8 cellular contexts compared by ENCODE assay signal in the genomic region with DNA sequence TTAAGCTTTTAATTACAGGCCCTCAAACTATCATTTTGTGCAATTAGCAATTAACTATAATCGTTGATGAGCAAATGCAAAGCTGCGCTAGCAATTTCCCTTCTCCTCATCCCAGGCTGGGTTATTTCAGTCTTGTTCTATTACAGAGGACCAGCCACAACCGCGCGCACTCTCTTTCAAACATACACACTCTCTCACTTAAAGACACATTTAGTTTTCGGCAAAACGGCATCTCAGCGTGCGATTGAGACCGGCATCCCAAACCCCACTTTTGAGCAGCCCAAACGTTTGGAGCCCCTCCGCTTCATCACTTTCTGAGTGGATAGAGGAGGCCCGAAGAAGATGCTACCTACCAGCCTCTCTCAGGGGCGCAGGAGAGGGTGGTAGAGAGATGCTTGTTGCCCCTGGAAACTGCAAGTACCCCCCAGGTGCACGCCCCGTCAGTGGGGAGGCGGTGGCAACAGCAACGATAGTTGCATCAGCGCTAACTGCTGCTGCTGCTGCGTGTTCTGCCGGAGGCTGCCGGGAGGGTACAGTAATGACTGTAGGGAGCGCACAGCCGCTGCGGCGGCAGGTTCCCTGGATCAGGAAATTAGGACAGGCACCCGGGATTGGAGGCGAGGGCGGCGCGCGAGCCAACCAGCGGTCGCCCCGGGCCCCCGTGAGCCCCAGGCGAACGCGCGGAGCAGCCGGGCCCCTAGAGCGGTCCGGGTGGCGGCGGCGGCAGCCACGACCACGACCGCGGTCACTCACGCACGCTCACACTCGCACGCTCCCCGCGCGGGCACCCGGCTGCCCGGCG. TPM values are rescaled to one million over a fixed set of nuclear protein-coding genes. Genes with fewer than 3 reads are reported as not detected.
DNase-seq lines count a peak whose midpoint lies in the region; ATAC-seq, FAIRE-seq and TF ChIP-seq lines count a peak whose summit lies in the region.

No MANE protein-coding gene starts in this region.

- TF ChIP-seq CTCF in GM12864 (IDR thresholded peaks at IDR 0.05; ENCODE audit: low read depth, low read length, missing control alignments), result no peak
- TF ChIP-seq CTCF in bronchial epithelial cell (IDR thresholded peaks at IDR 0.05; ENCODE audit: insufficient read depth, low read length, severe bottlenecking), result no peak

- H3K4me3 ChIP-seq in GM12864 (ENCODE audit: low read depth, low read length) (peak overlapping the region; percentile 78), bronchial epithelial cell (ENCODE audit: low read depth, low read length) (peak overlapping the region; percentile 80), skin epidermis (peak overlapping the region; percentile 44 to 62 (median 58))

- H3K4me1 Mint-ChIP-seq in T-helper 2 cell treated with Interferon-gamma antibody and Interleukin-4, amounts not matched to agents 5 μg/mL and 100 μg/mL, for 36 hours (ENCODE audit: low read depth), result peaks cover 19% of the 10 kb centered on the region

- peak overlapping the region; percentile 84 for H3K27ac Mint-ChIP-seq in T-helper 2 cell treated with Interferon-gamma antibody and Interleukin-4, amounts not matched to agents 5 μg/mL and 100 μg/mL, for 36 hours

- H3K4me3 Mint-ChIP-seq in T-helper 2 cell treated with Interferon-gamma antibody and Interleukin-4, amounts not matched to agents 5 μg/mL and 100 μg/mL, for 36 hours, result peak overlapping the region; percentile 90

- peaks cover 6% of the 10 kb centered on the region for H3K36me3 Mint-ChIP-seq in T-helper 2 cell treated with Interferon-gamma antibody and Interleukin-4, amounts not matched to agents 5 μg/mL and 100 μg/mL, for 36 hours (ENCODE audit: low read depth)

- H3K27me3 ChIP-seq in bronchial epithelial cell (ENCODE audit: control insufficient read depth, insufficient read depth, low read length), result no peaks in the 10 kb centered on the region

- ATAC-seq in HG02852 (IDR thresholded peaks at IDR 0.05; ENCODE audit: unreplicated experiment), result peak; percentile 43

- H3K9me3 Mint-ChIP-seq in T-helper 2 cell treated with Interferon-gamma antibody and Interleukin-4, amounts not matched to agents 5 μg/mL and 100 μg/mL, for 36 hours, result no peaks in the 10 kb centered on the region

- H3K27me3 Mint-ChIP-seq in T-helper 2 cell treated with Interferon-gamma antibody and Interleukin-4, amounts not matched to agents 5 μg/mL and 100 μg/mL, for 36 hours (ENCODE audit: low read depth), result peaks cover 23% of the 10 kb centered on the region

- no peak for DNase-seq in GM12864 (ENCODE audit: low read depth)
- DNase-seq in NCI-H1694 treated with DMSO at 0.1 percent for 48 hours (lab: John Stamatoyannopoulos, UW), result peak; percentile 87
- peak; percentile 55 for DNase-seq in T-helper 2 cell treated with Interferon-gamma antibody and Interleukin-4, amounts not matched to agents 5 μg/mL and 100 μg/mL, for 36 hours (ENCODE audit: low spot score)
- DNase-seq in bronchial epithelial cell (ENCODE audit: low read depth), result peak; percentile 80
- peak; percentile 78 for DNase-seq in iris pigment epithelial cell (ENCODE audit: low read depth)
- no peak for DNase-seq in LoVo (ENCODE audit: low spot score)

- peak overlapping the region in 8 of 21 experiments; percentile 7 to 72 (median 59) for H3K27ac ChIP-seq in skin epidermis

- no peak for FAIRE-seq in bronchial epithelial cell (lab: Jason Lieb, UNC)

- no peaks in the 10 kb centered on the region for H3K36me3 ChIP-seq in bronchial epithelial cell (ENCODE audit: control insufficient read depth, insufficient read depth, low read length)

RNA-seq across cellular contexts. Expression of a gene that starts 0.5 kb away (rescaled TPM):
- total RNA-seq in bronchial epithelial cell, result 26.9 and 48.5 TPM in 2 replicates

Comparison
In these comparisons a context has a peak if more than half of its experiments do, and no peak if none do; other contexts are left out.
1. DNase-seq: peak in NCI-H1694 treated with DMSO at 0.1 percent for 48 hours (single experiment), T-helper 2 cell treated with Interferon-gamma antibody and Interleukin-4, amounts not matched to agents 5 μg/mL and 100 μg/mL, for 36 hours (single experiment), bronchial epithelial cell (single experiment) and iris pigment epithelial cell (single experiment); none in GM12864 (single experiment) and LoVo (single experiment).
2. Peak in every context shown above with its lines, with median percentiles within 50 percentile points of each other: H3K4me3 ChIP-seq.